In the genomic region with DNA sequence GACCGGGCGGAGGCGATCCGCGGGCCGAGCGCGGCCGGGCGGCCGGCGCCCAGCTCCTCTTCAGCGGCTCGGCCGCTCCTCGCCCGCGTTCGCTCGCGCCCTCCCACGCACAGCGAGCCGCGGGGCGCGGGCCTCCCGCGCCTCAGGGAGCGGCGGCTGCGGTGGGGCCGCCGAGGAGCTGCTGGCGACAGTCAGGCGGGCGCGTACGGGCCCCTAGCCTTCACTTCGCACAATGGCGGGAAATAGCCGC, we compare ENCODE assay signal across 8 cellular contexts. TPM values are rescaled to one million over a fixed set of nuclear protein-coding genes. Genes with fewer than 3 reads are reported as not detected.
DNase-seq lines count a peak whose midpoint lies in the region; ATAC-seq and TF ChIP-seq lines count a peak whose summit lies in the region.

A gene with protein sequence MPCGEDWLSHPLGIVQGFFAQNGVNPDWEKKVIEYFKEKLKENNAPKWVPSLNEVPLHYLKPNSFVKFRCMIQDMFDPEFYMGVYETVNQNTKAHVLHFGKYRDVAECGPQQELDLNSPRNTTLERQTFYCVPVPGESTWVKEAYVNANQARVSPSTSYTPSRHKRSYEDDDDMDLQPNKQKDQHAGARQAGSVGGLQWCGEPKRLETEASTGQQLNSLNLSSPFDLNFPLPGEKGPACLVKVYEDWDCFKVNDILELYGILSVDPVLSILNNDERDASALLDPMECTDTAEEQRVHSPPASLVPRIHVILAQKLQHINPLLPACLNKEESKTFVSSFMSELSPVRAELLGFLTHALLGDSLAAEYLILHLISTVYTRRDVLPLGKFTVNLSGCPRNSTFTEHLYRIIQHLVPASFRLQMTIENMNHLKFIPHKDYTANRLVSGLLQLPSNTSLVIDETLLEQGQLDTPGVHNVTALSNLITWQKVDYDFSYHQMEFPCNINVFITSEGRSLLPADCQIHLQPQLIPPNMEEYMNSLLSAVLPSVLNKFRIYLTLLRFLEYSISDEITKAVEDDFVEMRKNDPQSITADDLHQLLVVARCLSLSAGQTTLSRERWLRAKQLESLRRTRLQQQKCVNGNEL (minus strand): TSS at position 234 of the 250 bp plus-strand sequence. CDS start 259 bp downstream, outside the sequence.

- DNase-seq in body of pancreas (no peak), left colon (no peak), suprapubic skin (ENCODE audit: low spot score in 2 of 2) (no peak), DMS114 treated with DMSO at 0.1 percent for 48 hours (lab: John Stamatoyannopoulos, UW; ENCODE audit: unreplicated experiment) (no peak)
- DNase-seq in stimulated activated CD4-positive, alpha-beta T cell treated with anti-CD3 and anti-CD28 coated beads, Interleukin-2, amount 100 ng/mL, for 48 hours, result no peak

- ATAC-seq in GM18870 (IDR thresholded peaks at IDR 0.05; ENCODE audit: unreplicated experiment) (peak; percentile 7), HG03354 (IDR thresholded peaks at IDR 0.05; ENCODE audit: poor library complexity, severe bottlenecking, unreplicated experiment) (peak; percentile 37), body of pancreas (peak; percentile 30), left colon (no peak), GM21526 (IDR thresholded peaks at IDR 0.05; ENCODE audit: low FRiP score, unreplicated experiment) (no peak)

- intact Hi-C loops in body of pancreas (cut with DNase I) (no loop called here), left colon (cut with DNase I, micrococcal nuclease) (no loop called here)

- TF ChIP-seq CTCF in body of pancreas (IDR thresholded peaks at IDR 0.05) (no peak), suprapubic skin (IDR thresholded peaks at IDR 0.05) (no peak)

- no peaks in the 10 kb centered on the region for H3K9me3 ChIP-seq in body of pancreas
- H3K9me3 ChIP-seq in suprapubic skin, result no peaks in the 10 kb centered on the region

- H3K4me1 ChIP-seq in body of pancreas (peaks cover 35% of the 10 kb centered on the region), suprapubic skin (peaks cover 31% of the 10 kb centered on the region)

- H3K27ac ChIP-seq in body of pancreas (peak within 1 kb of the TSS; percentile 73 to 94 (median 84)), suprapubic skin (peak within 1 kb of the TSS; percentile 98)

- H3K4me3 ChIP-seq in body of pancreas (peak within 1 kb of the TSS; percentile 58 to 82), suprapubic skin (peak within 1 kb of the TSS; percentile 75)

- TF ChIP-seq EP300 in suprapubic skin (IDR thresholded peaks at IDR 0.05), result no peak

- 1% methylated on average over 41 of the region's 42 CpGs; no CpG with 5 or more reads in 1 of the 2 donors for WGBS in body of pancreas, 2 donors
- WGBS in suprapubic skin, result no CpG with 5 or more reads among the region's 42 CpGs

- H3K27me3 ChIP-seq in body of pancreas, result no peaks in the 10 kb centered on the region
- H3K27me3 ChIP-seq in suprapubic skin, result no peaks in the 10 kb centered on the region

- peak in 1 of 3 donors; percentile 72 for TF ChIP-seq POLR2A in body of pancreas (IDR thresholded peaks at IDR 0.05)
- TF ChIP-seq POLR2A in suprapubic skin (IDR thresholded peaks at IDR 0.05), result peak in 1 of 2 donors; percentile 64

- H3K36me3 ChIP-seq in body of pancreas (replicated peaks in 1 of 2; ENCODE audit: insufficient read depth in 1 of 2, low read depth in 2 of 2) (no peaks in the 10 kb centered on the region), suprapubic skin (no peaks in the 10 kb centered on the region)

RNA-seq across cellular contexts. Expression of the gene that starts here (rescaled TPM):
- total RNA-seq in body of pancreas, result 10 to 100 TPM; 26.2 to 29.0 TPM
- 10 to 100 TPM; 40.1 to 41.0 TPM for total RNA-seq in left colon
- 10 to 100 TPM; 38.1 to 57.3 (median 55.4) TPM for total RNA-seq in suprapubic skin

Comparison
In these comparisons a context has a peak if more than half of its experiments do, and no peak if none do; other contexts are left out.
1. ATAC-seq: peak in GM18870 (single experiment), HG03354 (single experiment) and body of pancreas (single experiment); none in left colon (single experiment) and GM21526 (single experiment).